In genomic region chr6:157381631-157382621, GRCh38 we compare ENCODE assay signal across 8 cellular contexts. TPM values are rescaled to one million over a fixed set of nuclear protein-coding genes. Genes with fewer than 3 reads are reported as not detected.
DNase-seq lines count a peak whose midpoint lies in the region; ATAC-seq and TF ChIP-seq lines count a peak whose summit lies in the region.

No MANE protein-coding gene starts in this region.

- TF ChIP-seq POLR2A in adrenal gland (IDR thresholded peaks at IDR 0.05), result no peak
- TF ChIP-seq POLR2A in uterus (IDR thresholded peaks at IDR 0.05), result no peak

- H3K4me3 ChIP-seq in BLaER1 (peak overlapping the region; percentile 97), adrenal gland (peak overlapping the region in 3 of 4 donors; percentile 57 to 91 (median 72)), left ventricle myocardium inferior (peak overlapping the region; percentile 99), uterus (peak overlapping the region; percentile 88 to 97)

- H3K4me2 ChIP-seq in BLaER1, result peak overlapping the region; percentile 92

- intact Hi-C loops in adrenal gland (cut with DNase I) (no loop called here), left ventricle myocardium inferior (cut with micrococcal nuclease) (loop anchor here (10.0 kb wide), 1 partner anchor 193 kb away; no protein-coding TSS in a partner anchor), posterior vena cava (cut with DNase I) (loop anchor here (2.0 to 5.0 kb wide), 3 partner anchors 59 to 215 kb away; partner anchors contain the start of gene TMEM242 (in 2 of the 2)), uterus (cut with DNase I; ENCODE audit: low total_unique reads) (loop anchor here (10.0 kb wide), 1 partner anchor 57 kb away; the partner anchor contains the start of gene TMEM242)

- peak overlapping the region; percentile 88 for H3K9ac ChIP-seq in BLaER1

- H3K4me1 ChIP-seq in BLaER1 (peaks cover 19% of the 10 kb centered on the region), adrenal gland (replicated peaks in 1 of 2) (peaks cover 9 to 29% of the 10 kb centered on the region in 2 donors), left ventricle myocardium inferior (peaks cover 36% of the 10 kb centered on the region), uterus (peaks cover 0 to 8% of the 10 kb centered on the region in 2 donors)

- 1 to 5% (median 1%) methylated on average over 24 to 96 of the region's 96 CpGs for WGBS in adrenal gland, 4 donors

- no peak for TF ChIP-seq CTCF in adrenal gland (IDR thresholded peaks at IDR 0.05)
- peak; percentile 23 for TF ChIP-seq CTCF in left ventricle myocardium inferior (IDR thresholded peaks at IDR 0.05; ENCODE audit: borderline replicate concordance)
- TF ChIP-seq CTCF in uterus (IDR thresholded peaks at IDR 0.05), result peak in 3 of 4 experiments; percentile 12 to 29 (median 23)

- H3K27me3 ChIP-seq in BLaER1 (peaks cover 17% of the 10 kb centered on the region), adrenal gland (no peaks in the 10 kb centered on the region), left ventricle myocardium inferior (ENCODE audit: low read depth) (no peaks in the 10 kb centered on the region), uterus (no peaks in the 10 kb centered on the region)

- peaks cover 41% of the 10 kb centered on the region for H4K20me1 ChIP-seq in BLaER1

- DNase-seq in SW480 (ENCODE audit: low spot score) (peak; percentile 39), adrenal gland (peak; percentile 44 to 67 (median 61)), left ventricle myocardium inferior (peak; percentile 66), posterior vena cava (ENCODE audit: low spot score) (peak; percentile 86), uterus (peak; percentile 64 to 72)

- ATAC-seq in GM19324 (IDR thresholded peaks at IDR 0.05; ENCODE audit: low FRiP score, unreplicated experiment) (peak; percentile 16), HG03469 (IDR thresholded peaks at IDR 0.05; ENCODE audit: unreplicated experiment) (peak; percentile 4)

- no peaks in the 10 kb centered on the region for H3K9me3 ChIP-seq in BLaER1
- H3K9me3 ChIP-seq in adrenal gland (replicated peaks in 1 of 3), result no peaks in the 10 kb centered on the region
- H3K9me3 ChIP-seq in left ventricle myocardium inferior (replicated peaks), result no peaks in the 10 kb centered on the region
- no peaks in the 10 kb centered on the region for H3K9me3 ChIP-seq in uterus

- H3K27ac ChIP-seq in BLaER1, result peak overlapping the region; percentile 85
- H3K27ac ChIP-seq in adrenal gland, result peak overlapping the region; percentile 65 to 94 (median 91)
- peak overlapping the region; percentile 95 for H3K27ac ChIP-seq in left ventricle myocardium inferior (replicated peaks)
- H3K27ac ChIP-seq in uterus, result peak overlapping the region; percentile 95 to 96

- no peaks in the 10 kb centered on the region for H3K36me3 ChIP-seq in BLaER1
- no peaks in the 10 kb centered on the region for H3K36me3 ChIP-seq in adrenal gland (replicated peaks in 1 of 2)
- no peaks in the 10 kb centered on the region for H3K36me3 ChIP-seq in left ventricle myocardium inferior
- H3K36me3 ChIP-seq in uterus, result no peaks in the 10 kb centered on the region

RNA-seq across cellular contexts. Expression of gene ZDHHC14, which starts 0.9 kb away (rescaled TPM):
- 10 to 100 TPM in 3 of 8 donors, 1 to 10 TPM in 5; 7.3 to 14.3 (median 9.7) TPM for total RNA-seq in adrenal gland
- 1 to 10 TPM; 7.8 to 9.0 (median 8.2) TPM for polyA plus RNA-seq in adrenal gland
- total RNA-seq in left ventricle myocardium inferior, result 10.0 TPM
- total RNA-seq in posterior vena cava, result 10 to 100 TPM; 12.2 to 14.8 TPM
- total RNA-seq in uterus, result 10 to 100 TPM in 3 of 4 donors, 1 to 10 TPM in 1; 5.6 to 28.3 (median 12.9) TPM

RNA-seq across cellular contexts. Expression of gene TMEM242, which starts 58.6 kb away (rescaled TPM):
- 10 to 100 TPM in 4 of 8 donors, 1 to 10 TPM in 4; 7.7 to 17.2 (median 12.6) TPM for total RNA-seq in adrenal gland
- polyA plus RNA-seq in adrenal gland, result 10 to 100 TPM in 1 of 3 donors, 1 to 10 TPM in 2; 7.4 to 16.2 (median 8.2) TPM
- 19.8 TPM for total RNA-seq in left ventricle myocardium inferior
- 10 to 100 TPM; 11.8 to 12.6 TPM for total RNA-seq in posterior vena cava
- 10 to 100 TPM in 3 of 4 donors, 1 to 10 TPM in 1; 3.3 to 14.2 (median 11.8) TPM for total RNA-seq in uterus

Comparison
In these comparisons a context has a peak if more than half of its experiments do, and no peak if none do; other contexts are left out.
1. Peak in every context shown above with its lines: DNase-seq, ATAC-seq, H3K4me3 ChIP-seq and H3K27ac ChIP-seq.
2. CTCF ChIP-seq: peak in left ventricle myocardium inferior (single experiment) and uterus (3 of 4); none in adrenal gland (0 of 6).
3. intact Hi-C loops: an anchor here in left ventricle myocardium inferior (10.0 kb wide), posterior vena cava (2.0 to 5.0 kb wide) and uterus (10.0 kb wide); none called in adrenal gland.